In genomic region chr6:37495199-37495913, GRCh38 we compare ENCODE assay signal across 18 cellular contexts. TPM values are rescaled to one million over a fixed set of nuclear protein-coding genes. Genes with fewer than 3 reads are reported as not detected.
A peak's percentile ranks its signal among the peaks of the same experiment; 100 is the strongest.
DNase-seq lines count a peak whose midpoint lies in the region; ATAC-seq, FAIRE-seq and TF ChIP-seq lines count a peak whose summit lies in the region.
"Had no signal": no experiment of that assay in that cellular context is flagged by ENCODE, and none has a peak within 500 bp of the region (broad histone marks: within the 10 kb centered on the region; RNA-seq: fewer than 3 reads in every experiment).

No MANE protein-coding gene starts in this region.

- peak; percentile 42 for FAIRE-seq in GM19239 (lab: Jason Lieb, UNC)
- FAIRE-seq: frontal cortex, H54, K562 had no signal

- peak overlapping the region in 3 of 5 experiments; percentile 5 to 71 (median 36) for H3K4me3 Mint-ChIP-seq in brain

- POLR2A ChIA-PET in SK-N-SH (lab: Yijun Ruan, JAX) = no interaction called here

- H3K27me3 Mint-ChIP-seq in brain = peaks cover 3% of the 10 kb centered on the region

- H3F3A ChIP-seq in SK-N-SH (replicated peaks; ENCODE audit: insufficient read depth) = no peaks in the 10 kb centered on the region

- no peaks in the 10 kb centered on the region for H3K27me3 ChIP-seq in SK-N-SH (ENCODE audit: insufficient read depth)

- no peaks in the 10 kb centered on the region for H3K9me2 ChIP-seq in SK-N-SH

- TF ChIP-seq RAD21 in SK-N-SH (IDR thresholded peaks at IDR 0.05; ENCODE audit: low read length) = no peak

- CTCF ChIA-PET in SK-N-SH (lab: Yijun Ruan, JAX) = interaction anchor here (0.8 to 1.6 kb wide), 6 partner anchors 8 to 210 kb away, joined by 3 to 6 read pairs (median 4); no protein-coding TSS in a partner anchor

- H3K4me1 Mint-ChIP-seq in brain = peaks cover 91% of the 10 kb centered on the region

- no peaks in the 10 kb centered on the region for H3K36me3 ChIP-seq in SK-N-SH (replicated peaks in 1 of 2; ENCODE audit: control insufficient read depth in 1 of 2, insufficient read depth in 2 of 2, low read length in 1 of 2)
- H3K36me3 ChIP-seq: thoracic aorta had no signal

- 94% methylated on average over 3 of the region's 3 CpGs for WGBS in SK-N-SH (ENCODE audit: low lambda C conversion rate)

- peaks cover 8% of the 10 kb centered on the region; the same call in 1 of the 2 replicates for H3K79me2 ChIP-seq in SK-N-SH (ENCODE audit: insufficient read depth)

- peak in 1 of 2 experiments; percentile 76; a peak in 1 of 4 replicates for TF ChIP-seq EP300 in SK-N-SH (IDR thresholded peaks at IDR 0.05; ENCODE audit: borderline replicate concordance in 1 of 2, low read depth in 1 of 2, low read length in 1 of 2)

- peak; percentile 66 for DNase-seq in SK-N-SH
- DNase-seq in GM19239 (ENCODE audit: insufficient read length, low spot score) = no peak
- peak; percentile 66 for DNase-seq in NCI-H774 (lab: John Stamatoyannopoulos, UW)
- DNase-seq in anterior cingulate cortex (lab: John Stamatoyannopoulos, UW) = no peak
- no peak for DNase-seq in HCEC 1CT
- DNase-seq in SKM-1 (lab: John Stamatoyannopoulos, UW; ENCODE audit: unreplicated experiment) = no peak
- DNase-seq: activated CD4-positive, alpha-beta T cell treated with anti-CD3 and anti-CD28 coated beads, Interleukin-2, amount 50 U/mL, for 1 hour; cerebellar nuclear complex; immature natural killer cell; NCI-H2107; PC-3; T-helper 1 cell had no signal

- no peak overlapping the region for H3K4me3 ChIP-seq in SK-N-SH (ENCODE audit: low read depth in 2 of 2, low read length in 1 of 2)
- H3K4me3 ChIP-seq: K562, thoracic aorta had no signal

- no peaks in the 10 kb centered on the region for H3K9me3 ChIP-seq in SK-N-SH
- H3K9me3 ChIP-seq: thoracic aorta had no signal

- ATAC-seq in SK-N-SH treated with all-trans-retinoic acid at 6 μM for 48 hours = no peak
- ATAC-seq: K562, PC-3 had no signal

- H3K27ac Mint-ChIP-seq in brain = peak overlapping the region; percentile 22 to 82 (median 77)

- H3K4me1 ChIP-seq in SK-N-SH (ENCODE audit: control insufficient read depth in 1 of 2, insufficient read depth in 2 of 2, low read depth in 1 of 2, low read length in 1 of 2) = peaks cover 5 to 56% of the 10 kb centered on the region in 2 experiments; a peak in 3 of 4 replicates

- peaks cover 6% of the 10 kb centered on the region for H3K36me3 Mint-ChIP-seq in brain

- no peak overlapping the region for H3K4me2 ChIP-seq in SK-N-SH

- no peak for TF ChIP-seq CTCF in SK-N-SH (IDR thresholded peaks at IDR 0.05)
- TF ChIP-seq CTCF in brain (conservative IDR thresholded peaks at IDR 0.05) = no peak

- no peak overlapping the region for H2AFZ ChIP-seq in SK-N-SH (ENCODE audit: low read depth)

- no peaks in the 10 kb centered on the region for H4K20me1 ChIP-seq in SK-N-SH (ENCODE audit: insufficient read depth)

- no peak overlapping the region for H3K9ac ChIP-seq in SK-N-SH

- no peaks in the 10 kb centered on the region for H3K9me3 Mint-ChIP-seq in brain
- H3K9me3 Mint-ChIP-seq: immature natural killer cell had no signal

- peak overlapping the region in 1 of 2 experiments; percentile 86; a peak in 2 of 4 replicates for H3K27ac ChIP-seq in SK-N-SH (ENCODE audit: low read depth in 2 of 2, low read length in 1 of 2)
- H3K27ac ChIP-seq: thoracic aorta had no signal

TF ChIP-seq in SK-N-SH, 30 proteins besides CTCF, POLR2A, EP300 and RAD21:
- TF ChIP-seq RCOR1 (IDR thresholded peaks at IDR 0.05; ENCODE audit: low read length) (peak; percentile 80; the same call in 1 of the 2 replicates), FOSL2 (IDR thresholded peaks at IDR 0.05; ENCODE audit: borderline replicate concordance, low read depth) (no peak), GATA2 (CRISPR knock-in tag; IDR thresholded peaks at IDR 0.05) (0 out of 2 replicates have a peak, but pooled peaks have one; percentile 33)

TF ChIP-seq in SK-N-SH treated with all-trans-retinoic acid at 6 μM for 48 hours, 23 proteins besides CTCF, POLR2A, EP300 and RAD21:
- no peak for TF ChIP-seq OSR1 (CRISPR knock-in tag; IDR thresholded peaks at IDR 0.05)
- no peak for TF ChIP-seq PPARA (CRISPR knock-in tag; IDR thresholded peaks at IDR 0.05; ENCODE audit: borderline replicate concordance)
- no peak for TF ChIP-seq ZNF8 (CRISPR knock-in tag; IDR thresholded peaks at IDR 0.05)
- TF ChIP-seq GLIS3 (CRISPR knock-in tag; IDR thresholded peaks at IDR 0.05) = no peak

RNA-seq across cellular contexts. Expression of gene CCDC167, which starts 4.3 kb away (rescaled TPM):
- polyA plus RNA-seq in SK-N-SH (2012; rRNA removed) = 49.1 and 63.2 TPM in 2 replicates
- polyA plus RNA-seq in SK-N-SH (2012; cell fraction: cytosol; rRNA removed) = 50.1 and 62.9 TPM in 2 replicates
- polyA plus RNA-seq in SK-N-SH (2012; cell fraction: nucleus; rRNA removed) = 17.7 and 37.0 TPM in 2 replicates
- 233 TPM for polyA plus RNA-seq in brain (ENCODE audit: insufficient read depth, low read depth, low replicate concordance)

Comparison
In these comparisons a context has a peak if more than half of its experiments do, and no peak if none do; other contexts are left out.
1. DNase-seq: peak in SK-N-SH (single experiment) and NCI-H774 (single experiment); none in GM19239 (single experiment), anterior cingulate cortex (0 of 58), HCEC 1CT (single experiment) and SKM-1 (single experiment).